ENCODE assay signal across 17 cellular contexts in genomic region chr10:127887497-127888415, GRCh38. TPM values are rescaled to one million over a fixed set of nuclear protein-coding genes. Genes with fewer than 3 reads are reported as not detected.
"Had no signal": no experiment of that assay in that cellular context is flagged by ENCODE, and none has a peak within 500 bp of the region (broad histone marks: within the 10 kb centered on the region; RNA-seq: fewer than 3 reads in every experiment).

No MANE protein-coding gene starts in this region.

- DNase-seq: activated CD4-positive, alpha-beta T cell treated with anti-CD3 and anti-CD28 coated beads, Interleukin-2, amount 50 U/mL, for 1 hour; activated T-cell treated with anti-CD3 and anti-CD28 coated beads, Interleukin-2, amount 50 U/mL, for 48 hours; aorta; effector memory CD4-positive, alpha-beta T cell; kidney; left ventricle myocardium inferior; midbrain; naive thymus-derived CD8-positive, alpha-beta T cell; nucleus accumbens; right lobe of liver; stimulated activated CD4-positive, alpha-beta T cell treated with anti-CD3 and anti-CD28 coated beads, Interleukin-12 subunit alpha, Interleukin-12 subunit beta, amount 100 ng/mL, for 4 hours; stimulated activated naive CD4-positive, alpha-beta T cell; substantia nigra; T-helper 2 cell had no signal

- FAIRE-seq: kidney had no signal

- H3K9me3 Mint-ChIP-seq: naive thymus-derived CD8-positive, alpha-beta T cell had no signal

- H3K27ac Mint-ChIP-seq: naive thymus-derived CD8-positive, alpha-beta T cell; progenitor cell of endocrine pancreas had no signal

- ATAC-seq: naive thymus-derived CD8-positive, alpha-beta T cell had no signal

- H3K36me3 Mint-ChIP-seq: naive thymus-derived CD8-positive, alpha-beta T cell had no signal

- H3K4me3 ChIP-seq: left ventricle myocardium inferior, right lobe of liver, upper lobe of left lung had no signal

- H3K27me3 ChIP-seq: right lobe of liver, upper lobe of left lung had no signal

- H3K36me3 ChIP-seq: left ventricle myocardium inferior, right lobe of liver, upper lobe of left lung had no signal

- H3K4me3 Mint-ChIP-seq: naive thymus-derived CD8-positive, alpha-beta T cell had no signal

- H3K9me3 ChIP-seq: left ventricle myocardium inferior, right lobe of liver, upper lobe of left lung had no signal

- H3K27me3 Mint-ChIP-seq: progenitor cell of endocrine pancreas had no signal

- H3K27ac ChIP-seq: left ventricle myocardium inferior, right lobe of liver, upper lobe of left lung had no signal

RNA-seq across cellular contexts. Expression of gene CLRN3, which starts 5.0 kb away (rescaled TPM):
- total RNA-seq: aorta; epithelial cell of proximal tubule; left ventricle myocardium inferior; naive thymus-derived CD8-positive, alpha-beta T cell had no signal
- polyA plus RNA-seq: naive thymus-derived CD8-positive, alpha-beta T cell had no signal
